ENCODE assay signal across 11 cellular contexts in genomic region chr2:137986268-137986667, GRCh38.
"Had no signal": no experiment of that assay in that cellular context is flagged by ENCODE, and none has a peak within 500 bp of the region (broad histone marks: within the 10 kb centered on the region; RNA-seq: fewer than 3 reads in every experiment).

No MANE protein-coding gene starts in this region.

- H3K9me3 ChIP-seq: HAP-1 had no signal

- DNase-seq: GM23248, GOT3, H7, H9, HCEC 1CT, HFFc6 had no signal

- FAIRE-seq: H1, H54 had no signal

- H2AFZ ChIP-seq: GM23248, GM23338 had no signal

- H3K4me3 ChIP-seq: GM23248, GM23338, HAP-1 had no signal

- H3K9ac ChIP-seq: GM23248 had no signal

- H3K27ac ChIP-seq: GM23248 had no signal

- H3K4me2 ChIP-seq: GM23338 had no signal

- H3K4me1 ChIP-seq: HAP-1 had no signal

- ATAC-seq: GM23338, HCT116 had no signal

- H3K36me3 ChIP-seq: HAP-1 had no signal
